8 cellular contexts compared by ENCODE assay signal in the genomic region with DNA sequence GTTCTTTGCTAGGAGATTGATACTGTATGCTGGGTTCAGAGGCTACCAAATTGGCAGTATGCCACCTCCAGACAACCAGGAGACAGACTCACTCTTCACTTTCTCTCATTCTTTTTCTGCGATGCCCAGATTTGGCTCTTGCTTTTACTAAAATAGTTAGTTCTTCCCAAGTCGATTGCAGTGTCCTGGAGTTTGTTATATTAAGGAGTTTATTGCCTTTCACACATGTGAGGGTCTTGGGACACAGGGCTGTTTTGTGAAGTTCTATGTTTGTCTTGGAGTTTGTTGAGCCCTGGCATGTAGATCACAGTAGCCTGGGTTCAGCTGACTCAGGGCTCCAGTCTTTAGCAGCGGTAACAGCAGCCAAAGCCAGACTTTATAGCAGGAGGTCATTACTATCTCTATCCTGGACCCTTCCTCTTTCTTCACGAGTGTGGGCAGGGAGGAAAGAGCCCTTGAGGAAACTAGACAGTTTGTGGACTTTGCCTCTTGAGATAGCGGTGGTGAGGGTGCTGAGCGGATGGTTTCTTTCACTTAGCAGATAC. TPM values are rescaled to one million over a fixed set of nuclear protein-coding genes. Genes with fewer than 3 reads are reported as not detected.
DNase-seq lines count a peak whose midpoint lies in the region; ATAC-seq, FAIRE-seq and TF ChIP-seq lines count a peak whose summit lies in the region.

No MANE protein-coding gene starts in this region.

- H3K27ac ChIP-seq in GM12878 (ENCODE audit: control insufficient read depth, insufficient read depth): peak overlapping the region; percentile 74
- H3K27ac ChIP-seq in vagina: peak overlapping the region; percentile 15

- no peaks in the 10 kb centered on the region for H3K27me3 ChIP-seq in GM12878 (replicated peaks in 1 of 2; ENCODE audit: control insufficient read depth in 2 of 2, insufficient read depth in 2 of 2, low read length in 1 of 2)
- H3K27me3 ChIP-seq in vagina: no peaks in the 10 kb centered on the region

- POLR2A ChIA-PET in GM12878 (lab: Charles Lee) (interaction anchor here (1.1 to 7.4 kb wide), 12 partner anchors 8 to 283 kb away, joined by 3 to 57 read pairs (median 7); a partner anchor contains a TSS), HEK293T (lab: Yijun Ruan, JAX) (interaction anchor here (0.7 to 1.0 kb wide), 3 partner anchors 9 to 48 kb away, joined by 3 to 6 read pairs (median 4); a partner anchor contains a TSS)

- TF ChIP-seq CTCF in GM12878 (IDR thresholded peaks at IDR 0.05 in 2 of 3, conservative IDR thresholded peaks at IDR 0.05 in 1 of 3; ENCODE audit: control insufficient read depth in 2 of 3, extremely low read depth in 1 of 3, insufficient read depth in 1 of 3, low read depth in 3 of 3, low read length in 3 of 3): no peak
- no peak for TF ChIP-seq CTCF in vagina (IDR thresholded peaks at IDR 0.05)

- TF ChIP-seq POLR2A in GM12878 (IDR thresholded peaks at IDR 0.05; ENCODE audit: low read depth, low read length): no peak
- TF ChIP-seq POLR2A in vagina (IDR thresholded peaks at IDR 0.05): no peak

- CTCF ChIA-PET in GM12878 (lab: Yijun Ruan, JAX): interaction anchor here (0.7 to 24.8 kb wide), 14 partner anchors 10 to 284 kb away, joined by 3 to 454 read pairs (median 6); a partner anchor contains a TSS
- CTCF ChIA-PET in HEK293T (lab: Yijun Ruan, JAX): interaction anchor here (0.9 to 1.1 kb wide), 2 partner anchors 39 to 317 kb away, joined by 3 read pairs; no protein-coding TSS in a partner anchor

- H3K9me3 ChIP-seq in GM12878 (replicated peaks; ENCODE audit: control insufficient read depth, insufficient read depth, low read length): peaks cover 2% of the 10 kb centered on the region; the same call in 1 of the 3 replicates
- no peaks in the 10 kb centered on the region for H3K9me3 ChIP-seq in vagina

- TF ChIP-seq EP300 in GM12878 (IDR thresholded peaks at IDR 0.05; ENCODE audit: borderline replicate concordance in 1 of 2, control insufficient read depth in 1 of 2, low read depth in 2 of 2, low read length in 2 of 2): no peak

- in situ Hi-C loops in GM12878 (cut with MboI): no loop called here

- H3K36me3 ChIP-seq in GM12878 (ENCODE audit: control insufficient read depth in 2 of 2, insufficient read depth in 2 of 2, low read length in 1 of 2) (peaks cover 0 to 10% of the 10 kb centered on the region in 2 experiments; a peak in 3 of 4 replicates), vagina (peaks cover 0 to 3% of the 10 kb centered on the region in 2 donors)

- no peaks in the 10 kb centered on the region; the same call in 1 of the 2 replicates for H4K20me1 ChIP-seq in GM12878 (ENCODE audit: control insufficient read depth, insufficient read depth)

- H3K4me1 ChIP-seq in GM12878 (ENCODE audit: control insufficient read depth, insufficient read depth, low read length) (peaks cover 15% of the 10 kb centered on the region), vagina (peaks cover 64% of the 10 kb centered on the region)

- WGBS in GM12878 (ENCODE audit: insufficient coverage, insufficient replicate concordance, low lambda C conversion rate, missing lambda C conversion rate): 20% methylated on average over 6 of the region's 6 CpGs

- TF ChIP-seq RAD21 in GM12878 (IDR thresholded peaks at IDR 0.05; ENCODE audit: insufficient read depth, low read depth, low read length): no peak

- FAIRE-seq in GM12878 (lab: Jason Lieb, UNC): no peak

- DNase-seq in COLO668 (lab: John Stamatoyannopoulos, UW; ENCODE audit: unreplicated experiment) (peak; percentile 14), LoVo (ENCODE audit: low spot score) (peak; percentile 41), GM12878 (ENCODE audit: low read depth, low spot score) (no peak), medulla oblongata (ENCODE audit: extremely low spot score) (peak; percentile 40), vagina (ENCODE audit: extremely low spot score in 2 of 2) (no peak), HEK293T (ENCODE audit: extremely low spot score) (no peak)

- peak overlapping the region; percentile 86 for H3K9ac ChIP-seq in GM12878 (ENCODE audit: control insufficient read depth, insufficient read depth, low read length)

- RAD21 ChIA-PET in GM12878 (lab: Charles Lee; ENCODE audit: unreplicated experiment): interaction anchor here (1.0 to 8.9 kb wide), 6 partner anchors 11 to 283 kb away, joined by 6 to 144 read pairs (median 25); a partner anchor contains a TSS

- SMC1A ChIA-PET in GM12878 (lab: Charles Lee; ENCODE audit: uncharacterized antibody, unreplicated experiment): interaction anchor here (1.0 to 11.7 kb wide), 9 partner anchors 10 to 283 kb away, joined by 3 to 167 read pairs (median 12); a partner anchor contains a TSS

- H3K79me2 ChIP-seq in GM12878 (ENCODE audit: control insufficient read depth, insufficient read depth, low read length): peaks cover 65% of the 10 kb centered on the region

- no peak for ATAC-seq in GM12878
- no peak for ATAC-seq in GM21447 (IDR thresholded peaks at IDR 0.05; ENCODE audit: unreplicated experiment)
- ATAC-seq in GM19467 (IDR thresholded peaks at IDR 0.05; ENCODE audit: unreplicated experiment): no peak

- peak overlapping the region; percentile 70 for H3K4me2 ChIP-seq in GM12878 (ENCODE audit: control insufficient read depth, insufficient read depth)

- BruUV-seq in GM12878 (replicated peaks; lab: Mats Ljungman, UMichigan): TSS peak; percentile 58

- intact Hi-C loops in GM12878 (cut with micrococcal nuclease; ENCODE audit: unreplicated experiment) (loop anchor here (2.0 to 5.0 kb wide), 2 partner anchors 164 to 282 kb away; no protein-coding TSS in a partner anchor), vagina (cut with DNase I) (no loop called here)

- H3K4me3 ChIP-seq in GM12878 (peak overlapping the region; percentile 97), vagina (peak overlapping the region; percentile 72 to 77)

- no peak overlapping the region for H2AFZ ChIP-seq in GM12878 (ENCODE audit: control insufficient read depth, low read depth, low read length)

RNA-seq across cellular contexts. Expression of a gene that starts 1.6 kb away (rescaled TPM):
- 172 and 187 TPM in 2 replicates for total RNA-seq in GM12878 (2013; cell fraction: nucleolus; rRNA removed)
- total RNA-seq in GM12878 (2014; rRNA removed): 76.4 and 84.6 TPM in 2 replicates
- 95.2 and 99.8 TPM in 2 replicates for total RNA-seq in GM12878 (2014; rRNA removed; fragmentation: Illumina TruSeq; extraction: Trizol)
- total RNA-seq in GM12878 (2021): 131 and 140 TPM in 2 replicates
- 46.5 TPM for polyA plus RNA-seq in GM12878 (2011; ENCODE audit: low read depth)
- 149 and 154 TPM in 2 replicates for polyA plus RNA-seq in GM12878 (2011; rRNA removed)
- 87.9 and 96.6 TPM in 2 replicates for polyA plus RNA-seq in GM12878 (2011; cell fraction: cytosol; rRNA removed)
- polyA plus RNA-seq in GM12878 (2011; cell fraction: nucleus; rRNA removed): 76.3 and 77.4 TPM in 2 replicates
- 66.0 and 70.2 TPM in 2 replicates for polyA plus RNA-seq in GM12878 (2012)
- polyA plus RNA-seq in GM12878 (2014; fragmentation: Illumina TruSeq; extraction: Trizol): 107 and 152 TPM in 2 replicates
- 10 to 100 TPM; 26.7 to 28.2 TPM for polyA plus RNA-seq in GM12878 (2014; fragmentation: Nextera tagmentation; extraction: Ambion mirVana)
- polyA plus RNA-seq in GM12878 (2014; rRNA removed): 61.4 and 64.4 TPM in 2 replicates
- polyA plus RNA-seq in GM12878 (2016; fragmentation: Nextera tagmentation; extraction: Ambion mirVana): 100 to 1,000 TPM; 158 to 172 TPM
- 107 and 156 TPM in 2 replicates for polyA minus RNA-seq in GM12878 (2011; rRNA and poly(A)+ RNA removed)
- 37.3 and 47.4 TPM in 2 replicates for polyA minus RNA-seq in GM12878 (2011; cell fraction: cytosol; rRNA and poly(A)+ RNA removed)
- 22.4 and 24.8 TPM in 2 replicates for polyA minus RNA-seq in GM12878 (2011; cell fraction: nucleus; rRNA and poly(A)+ RNA removed)
- 33.1 TPM for total RNA-seq in vagina

RNA-seq across cellular contexts. Expression of a gene that starts 21.7 kb away (rescaled TPM):
- 19.8 and 23.2 TPM in 2 replicates for total RNA-seq in GM12878 (2013; cell fraction: nucleolus; rRNA removed)
- total RNA-seq in GM12878 (2014; rRNA removed) (8.7 and 10.3 TPM in 2 replicates), GM12878 (2014; rRNA removed; fragmentation: Illumina TruSeq; extraction: Trizol) (10.1 and 10.6 TPM in 2 replicates), GM12878 (2021) (22.4 and 23.3 TPM in 2 replicates), vagina (16.0 TPM)
- 13.1 TPM for polyA plus RNA-seq in GM12878 (2011; ENCODE audit: low read depth)
- polyA plus RNA-seq in GM12878 (2011; rRNA removed) (31.5 and 31.7 TPM in 2 replicates), GM12878 (2014; fragmentation: Illumina TruSeq; extraction: Trizol) (16.3 and 17.9 TPM in 2 replicates), GM12878 (2014; fragmentation: Nextera tagmentation; extraction: Ambion mirVana) (1 to 10 TPM; 4.3 to 8.5 TPM), GM12878 (2014; rRNA removed) (20.8 and 23.9 TPM in 2 replicates), GM12878 (2016; fragmentation: Nextera tagmentation; extraction: Ambion mirVana) (1 to 10 TPM; 5.9 to 7.6 TPM)
- polyA plus RNA-seq in GM12878 (2011; cell fraction: cytosol; rRNA removed): 27.5 and 28.4 TPM in 2 replicates
- 35.2 and 38.9 TPM in 2 replicates for polyA plus RNA-seq in GM12878 (2011; cell fraction: nucleus; rRNA removed)
- 13.6 and 16.4 TPM in 2 replicates for polyA plus RNA-seq in GM12878 (2012)
- 27.7 and 28.8 TPM in 2 replicates for polyA minus RNA-seq in GM12878 (2011; rRNA and poly(A)+ RNA removed)
- polyA minus RNA-seq in GM12878 (2011; cell fraction: cytosol; rRNA and poly(A)+ RNA removed): 6.5 and 10.8 TPM in 2 replicates
- 13.2 and 18.2 TPM in 2 replicates for polyA minus RNA-seq in GM12878 (2011; cell fraction: nucleus; rRNA and poly(A)+ RNA removed)

RNA-seq across cellular contexts. Expression of a gene that starts 37.0 kb away (rescaled TPM):
- total RNA-seq in GM12878 (2013; cell fraction: nucleolus; rRNA removed): 7.3 and 9.4 TPM in 2 replicates
- 17.1 and 18.1 TPM in 2 replicates for total RNA-seq in GM12878 (2014; rRNA removed)
- total RNA-seq in GM12878 (2014; rRNA removed; fragmentation: Illumina TruSeq; extraction: Trizol): 4.1 and 5.0 TPM in 2 replicates
- 14.7 and 15.4 TPM in 2 replicates for total RNA-seq in GM12878 (2021)
- polyA plus RNA-seq in GM12878 (2011; ENCODE audit: low read depth): 3.6 TPM
- polyA plus RNA-seq in GM12878 (2011; rRNA removed): 2.6 and 5.0 TPM in 2 replicates
- 8.0 and 11.7 TPM in 2 replicates for polyA plus RNA-seq in GM12878 (2011; cell fraction: cytosol; rRNA removed)
- polyA plus RNA-seq in GM12878 (2011; cell fraction: nucleus; rRNA removed): 22.4 and 23.8 TPM in 2 replicates
- polyA plus RNA-seq in GM12878 (2012): 14.1 and 16.9 TPM in 2 replicates
- polyA plus RNA-seq in GM12878 (2014; fragmentation: Illumina TruSeq; extraction: Trizol): 0.40 and 2.4 TPM in 2 replicates
- under 1 TPM; 0.05 to 0.38 TPM for polyA plus RNA-seq in GM12878 (2014; fragmentation: Nextera tagmentation; extraction: Ambion mirVana)
- 15.3 and 16.0 TPM in 2 replicates for polyA plus RNA-seq in GM12878 (2014; rRNA removed)
- polyA plus RNA-seq in GM12878 (2016; fragmentation: Nextera tagmentation; extraction: Ambion mirVana): 10 to 100 TPM; 16.5 to 18.1 TPM
- 1.4 and 6.0 TPM in 2 replicates for polyA minus RNA-seq in GM12878 (2011; rRNA and poly(A)+ RNA removed)
- 3.6 TPM in 2 replicates for polyA minus RNA-seq in GM12878 (2011; cell fraction: cytosol; rRNA and poly(A)+ RNA removed)
- 4.0 and 4.1 TPM in 2 replicates for polyA minus RNA-seq in GM12878 (2011; cell fraction: nucleus; rRNA and poly(A)+ RNA removed)
- 21.4 TPM for total RNA-seq in vagina

RNA-seq across cellular contexts. Expression of a gene that starts 48.2 kb away (rescaled TPM):
- 7.5 and 8.0 TPM in 2 replicates for total RNA-seq in GM12878 (2013; cell fraction: nucleolus; rRNA removed)
- 0.56 and 1.1 TPM in 2 replicates for total RNA-seq in GM12878 (2014; rRNA removed)
- total RNA-seq in GM12878 (2014; rRNA removed; fragmentation: Illumina TruSeq; extraction: Trizol): 0.72 and 0.88 TPM in 2 replicates
- 2.3 and 2.4 TPM in 2 replicates for total RNA-seq in GM12878 (2021)
- 0.49 TPM for polyA plus RNA-seq in GM12878 (2011; ENCODE audit: low read depth)
- polyA plus RNA-seq in GM12878 (2011; rRNA removed): 2.2 and 2.3 TPM in 2 replicates
- 1.9 and 3.5 TPM in 2 replicates for polyA plus RNA-seq in GM12878 (2011; cell fraction: cytosol; rRNA removed)
- polyA plus RNA-seq in GM12878 (2011; cell fraction: nucleus; rRNA removed): 6.2 and 8.7 TPM in 2 replicates
- polyA plus RNA-seq in GM12878 (2012): 1.0 and 1.9 TPM in 2 replicates
- polyA plus RNA-seq in GM12878 (2014; fragmentation: Illumina TruSeq; extraction: Trizol): 0.84 and 1.1 TPM in 2 replicates
- polyA plus RNA-seq in GM12878 (2014; fragmentation: Nextera tagmentation; extraction: Ambion mirVana): not detected
- 0.88 and 0.93 TPM in 2 replicates for polyA plus RNA-seq in GM12878 (2014; rRNA removed)
- polyA plus RNA-seq in GM12878 (2016; fragmentation: Nextera tagmentation; extraction: Ambion mirVana): under 1 TPM; 0.16 to 0.23 TPM
- polyA minus RNA-seq in GM12878 (2011; rRNA and poly(A)+ RNA removed): 3.1 and 3.4 TPM in 2 replicates
- polyA minus RNA-seq in GM12878 (2011; cell fraction: cytosol; rRNA and poly(A)+ RNA removed): 0.42 and 1.2 TPM in 2 replicates
- 2.5 and 2.6 TPM in 2 replicates for polyA minus RNA-seq in GM12878 (2011; cell fraction: nucleus; rRNA and poly(A)+ RNA removed)
- total RNA-seq in vagina: 0.49 TPM

Comparison
In these comparisons a context has a peak if more than half of its experiments do, and no peak if none do; other contexts are left out.
1. DNase-seq: peak in COLO668 (single experiment), LoVo (single experiment) and medulla oblongata (single experiment); none in GM12878 (single experiment), vagina (0 of 2) and HEK293T (single experiment).